ENCODE assay signal across 8 cellular contexts in genomic region chr5:68287631-68287975, GRCh38.
A peak's percentile ranks its signal among the peaks of the same experiment; 100 is the strongest.
DNase-seq lines count a peak whose midpoint lies in the region; ATAC-seq and TF ChIP-seq lines count a peak whose summit lies in the region.

No MANE protein-coding gene starts in this region.

- H2AFZ ChIP-seq in PC-9 = no peak overlapping the region

- in situ Hi-C loops in brain microvascular endothelial cell (cut with HindIII; ENCODE audit: low pct_ligation_motif_present, low sequenced_read_pairs) = loop anchor here (25.0 kb wide), 1 partner anchor 175 kb away; no protein-coding TSS in a partner anchor

- no peak overlapping the region for H3K4me2 ChIP-seq in PC-9

- no peaks in the 10 kb centered on the region for H3F3A ChIP-seq in PC-9 (ENCODE audit: insufficient read depth, low read depth)

- H3K36me3 ChIP-seq in brain microvascular endothelial cell (replicated peaks) = no peaks in the 10 kb centered on the region
- peaks cover 20 to 34% (median 22%) of the 10 kb centered on the region in 3 donors for H3K36me3 ChIP-seq in tibial artery
- no peaks in the 10 kb centered on the region for H3K36me3 ChIP-seq in PC-9 (ENCODE audit: low read depth)

- H3K4me1 ChIP-seq in tibial artery (peaks cover 0 to 92% (median 55%) of the 10 kb centered on the region in 4 donors), PC-9 (replicated peaks; ENCODE audit: insufficient read depth) (peaks cover 4% of the 10 kb centered on the region; the same call in 1 of the 2 replicates)

- H3K9me3 Mint-ChIP-seq in activated CD8-positive, alpha-beta memory T cell treated with anti-CD3 and anti-CD28 coated beads, Interleukin-2, amount 10 ng/mL, durations not matched to agents 7 days and 5 days (ENCODE audit: low read depth) = no peaks in the 10 kb centered on the region
- no peaks in the 10 kb centered on the region for H3K9me3 Mint-ChIP-seq in memory B cell

- H3K27me3 ChIP-seq in brain microvascular endothelial cell (replicated peaks) (no peaks in the 10 kb centered on the region), tibial artery (no peaks in the 10 kb centered on the region), PC-9 (ENCODE audit: insufficient read depth, low read depth) (no peaks in the 10 kb centered on the region)

- no TSS peak for BruUV-seq in PC-9 (replicated peaks; lab: Mats Ljungman, UMichigan)

- DNase-seq in activated CD8-positive, alpha-beta memory T cell treated with anti-CD3 and anti-CD28 coated beads, Interleukin-2, amount 10 ng/mL, durations not matched to agents 7 days and 5 days = no peak
- DNase-seq in activated CD8-positive, alpha-beta memory T cell treated with anti-CD3 and anti-CD28 coated beads, Interleukin-2, amount 50 U/mL, for 4 hours = no peak
- DNase-seq in brain microvascular endothelial cell = no peak
- DNase-seq in memory B cell (ENCODE audit: low spot score in 2 of 2) = no peak
- DNase-seq in tibial artery = no peak
- no peak for DNase-seq in T-helper 9 cell
- DNase-seq in PC-9 = no peak
- DNase-seq in amygdala (lab: John Stamatoyannopoulos, UW) = no peak

- H3K27ac ChIP-seq in brain microvascular endothelial cell (peak overlapping the region; percentile 52), tibial artery (peak overlapping the region; percentile 76 to 86), PC-9 (no peak overlapping the region)

- peak overlapping the region; percentile 95 for H3K27ac Mint-ChIP-seq in activated CD8-positive, alpha-beta memory T cell treated with anti-CD3 and anti-CD28 coated beads, Interleukin-2, amount 10 ng/mL, durations not matched to agents 7 days and 5 days
- peak overlapping the region; percentile 79 for H3K27ac Mint-ChIP-seq in memory B cell

- H3K79me2 ChIP-seq in PC-9 (ENCODE audit: low read depth) = no peaks in the 10 kb centered on the region

- POLR2A ChIA-PET in PC-9 (lab: Charles Lee; ENCODE audit: unreplicated experiment) = interaction anchor here (0.7 kb wide), 1 partner anchor 923 kb away, joined by 8 read pairs; no protein-coding TSS in a partner anchor

- peaks cover 90% of the 10 kb centered on the region for H3K4me1 Mint-ChIP-seq in activated CD8-positive, alpha-beta memory T cell treated with anti-CD3 and anti-CD28 coated beads, Interleukin-2, amount 10 ng/mL, durations not matched to agents 7 days and 5 days
- peaks cover 25% of the 10 kb centered on the region for H3K4me1 Mint-ChIP-seq in memory B cell

- H3K9me2 ChIP-seq in PC-9 (ENCODE audit: insufficient read depth) = no peaks in the 10 kb centered on the region

- H3K4me3 Mint-ChIP-seq in activated CD8-positive, alpha-beta memory T cell treated with anti-CD3 and anti-CD28 coated beads, Interleukin-2, amount 10 ng/mL, durations not matched to agents 7 days and 5 days = peak overlapping the region; percentile 87
- peak overlapping the region; percentile 87 for H3K4me3 Mint-ChIP-seq in memory B cell

- no peak for ATAC-seq in activated CD8-positive, alpha-beta memory T cell treated with anti-CD3 and anti-CD28 coated beads, Interleukin-2, amount 10 ng/mL, durations not matched to agents 7 days and 5 days
- no peak for ATAC-seq in memory B cell (ENCODE audit: low read depth)

- H3K27me3 Mint-ChIP-seq in activated CD8-positive, alpha-beta memory T cell treated with anti-CD3 and anti-CD28 coated beads, Interleukin-2, amount 10 ng/mL, durations not matched to agents 7 days and 5 days = no peaks in the 10 kb centered on the region
- no peaks in the 10 kb centered on the region for H3K27me3 Mint-ChIP-seq in memory B cell

- peaks cover 50% of the 10 kb centered on the region for H3K36me3 Mint-ChIP-seq in activated CD8-positive, alpha-beta memory T cell treated with anti-CD3 and anti-CD28 coated beads, Interleukin-2, amount 10 ng/mL, durations not matched to agents 7 days and 5 days
- H3K36me3 Mint-ChIP-seq in memory B cell = peaks cover 7% of the 10 kb centered on the region

- H3K9me3 ChIP-seq in tibial artery (no peaks in the 10 kb centered on the region), PC-9 (ENCODE audit: insufficient read depth, low read depth) (no peaks in the 10 kb centered on the region)

- no peaks in the 10 kb centered on the region for H4K20me1 ChIP-seq in PC-9 (ENCODE audit: insufficient read depth)

- TF ChIP-seq CTCF in brain microvascular endothelial cell (IDR thresholded peaks at IDR 0.05; ENCODE audit: low read depth, low read length, missing control alignments) (no peak), tibial artery (IDR thresholded peaks at IDR 0.05) (no peak), PC-9 (conservative IDR thresholded peaks at IDR 0.05) (no peak)

- H3K4me3 ChIP-seq in brain microvascular endothelial cell (ENCODE audit: low read depth, low read length) (peak overlapping the region; percentile 55), tibial artery (peak overlapping the region; percentile 53 to 55), PC-9 (no peak overlapping the region)

- CTCF ChIA-PET in activated CD8-positive, alpha-beta memory T cell treated with anti-CD3 and anti-CD28 coated beads, Interleukin-2, amount 10 ng/mL, durations not matched to agents 7 days and 5 days (lab: Charles Lee) = interaction anchor here (0.7 to 3.6 kb wide), 18 partner anchors 10 to 720 kb away, joined by 3 to 55 read pairs (median 4); partner anchors contain the start of gene PIK3R1
- CTCF ChIA-PET in PC-9 (lab: Charles Lee) = interaction anchor here (1.0 kb wide), 1 partner anchor 173 kb away, joined by 3 read pairs; no protein-coding TSS in a partner anchor

- intact Hi-C loops in tibial artery (cut with DNase I; ENCODE audit: low total_unique reads) (loop anchor here (5.0 kb wide), 2 partner anchors 175 to 675 kb away; no protein-coding TSS in a partner anchor), PC-9 (cut with micrococcal nuclease; ENCODE audit: unreplicated experiment) (loop anchor here (2.0 to 5.0 kb wide), 2 partner anchors 267 to 395 kb away; no protein-coding TSS in a partner anchor)
